8 cellular contexts compared by ENCODE assay signal in genomic region chr11:65448418-65449196, GRCh38. TPM values are rescaled to one million over a fixed set of nuclear protein-coding genes. Genes with fewer than 3 reads are reported as not detected.
A peak's percentile ranks its signal among the peaks of the same experiment; 100 is the strongest.
DNase-seq lines count a peak whose midpoint lies in the region; ATAC-seq and TF ChIP-seq lines count a peak whose summit lies in the region.

No MANE protein-coding gene starts in this region.

- peaks cover 12% of the 10 kb centered on the region for H3K79me2 ChIP-seq in fibroblast of lung (ENCODE audit: control insufficient read depth, insufficient read depth, low read length)

- H3K9me3 ChIP-seq in fibroblast of lung (ENCODE audit: control insufficient read depth, insufficient read depth, low read depth, low read length) (no peaks in the 10 kb centered on the region), neutrophil (no peaks in the 10 kb centered on the region)

- TF ChIP-seq CTCF in fibroblast of lung (conservative IDR thresholded peaks at IDR 0.05 in 1 of 2, IDR thresholded peaks at IDR 0.05 in 1 of 2; ENCODE audit: low read depth in 1 of 2, low read length in 2 of 2) (no peak), neutrophil (IDR thresholded peaks at IDR 0.05) (no peak)

- no peaks in the 10 kb centered on the region for H3K27me3 ChIP-seq in fibroblast of lung (ENCODE audit: control insufficient read depth, insufficient read depth, low read length)
- H3K27me3 ChIP-seq in neutrophil: peaks cover 2% of the 10 kb centered on the region

- ATAC-seq in SK-N-SH treated with all-trans-retinoic acid at 6 μM for 48 hours: peak; percentile 5
- ATAC-seq in GM21737 (IDR thresholded peaks at IDR 0.05; ENCODE audit: unreplicated experiment): no peak

- H3K9ac ChIP-seq in fibroblast of lung (ENCODE audit: insufficient read depth, low read length): no peak overlapping the region

- H4K20me1 ChIP-seq in fibroblast of lung (ENCODE audit: control insufficient read depth, extremely low read depth, insufficient read depth, low read length): no peaks in the 10 kb centered on the region

- H3K4me3 ChIP-seq in fibroblast of lung (replicated peaks in 1 of 4; ENCODE audit: control extremely low read depth in 1 of 4, insufficient read depth in 1 of 4, low read depth in 3 of 4, low read length in 4 of 4): no peak overlapping the region
- no peak overlapping the region for H3K4me3 ChIP-seq in neutrophil (ENCODE audit: low read depth in 1 of 2, low read length in 1 of 2)

- no peak overlapping the region for H3K4me2 ChIP-seq in fibroblast of lung (ENCODE audit: extremely low read depth, insufficient read depth, low read length)

- H3K4me1 ChIP-seq in fibroblast of lung (ENCODE audit: control insufficient read depth, extremely low read depth, insufficient read depth, low read length): peaks cover 12% of the 10 kb centered on the region
- peaks cover 3 to 6% of the 10 kb centered on the region in 2 experiments for H3K4me1 ChIP-seq in neutrophil (ENCODE audit: control insufficient read depth in 1 of 2, insufficient read depth in 1 of 2, low read depth in 1 of 2, low read length in 1 of 2)

- H3K27ac ChIP-seq in fibroblast of lung (ENCODE audit: insufficient read depth, low read length): peak overlapping the region; percentile 39
- H3K27ac ChIP-seq in neutrophil: peak overlapping the region; percentile 69

- DNase-seq in ELF-1 (ENCODE audit: low read depth, low spot score) (peak; percentile 93), fibroblast of lung (ENCODE audit: low read depth in 2 of 2) (peak; percentile 58 to 69), D341Med (ENCODE audit: low spot score) (no peak), NCI-H524 (lab: John Stamatoyannopoulos, UW) (no peak)
- DNase-seq in activated T-cell treated with anti-CD3 and anti-CD28 coated beads, Interleukin-2, amount 50 U/mL, for 1 hour: no peak

- no peak overlapping the region for H2AFZ ChIP-seq in fibroblast of lung (ENCODE audit: low read length)

- H3K36me3 ChIP-seq in fibroblast of lung (ENCODE audit: control insufficient read depth, insufficient read depth, low read length) (peaks cover 19% of the 10 kb centered on the region), neutrophil (peaks cover 36% of the 10 kb centered on the region)

TF ChIP-seq in SK-N-SH treated with all-trans-retinoic acid at 6 μM for 48 hours, 23 proteins besides CTCF, POLR2A, EP300 and RAD21 (continues in another document):
- TF ChIP-seq GLIS3 (CRISPR knock-in tag; IDR thresholded peaks at IDR 0.05) (peak; percentile 93), TOX (CRISPR knock-in tag; IDR thresholded peaks at IDR 0.05; ENCODE audit: borderline replicate concordance) (peak; percentile 4; the same call in 1 of the 2 replicates), ZNF565 (CRISPR knock-in tag; conservative IDR thresholded peaks at IDR 0.05; ENCODE audit: low read depth) (no peak), POU6F1 (CRISPR knock-in tag; IDR thresholded peaks at IDR 0.05; ENCODE audit: borderline replicate concordance, low read depth) (no peak), CSDC2 (CRISPR knock-in tag; IDR thresholded peaks at IDR 0.05) (no peak), BACH2 (CRISPR knock-in tag; IDR thresholded peaks at IDR 0.05; ENCODE audit: borderline replicate concordance) (no peak), OSR1 (CRISPR knock-in tag; IDR thresholded peaks at IDR 0.05) (no peak), TCF4 (CRISPR knock-in tag; IDR thresholded peaks at IDR 0.05; ENCODE audit: borderline replicate concordance) (no peak), SNAI2 (CRISPR knock-in tag; IDR thresholded peaks at IDR 0.05) (0 out of 2 replicates have a peak, but pooled peaks have one; percentile 30), ZFP3 (CRISPR knock-in tag; IDR thresholded peaks at IDR 0.05) (peak; percentile 70), ZNF70 (CRISPR knock-in tag; IDR thresholded peaks at IDR 0.05) (no peak), ZC3H10 (CRISPR knock-in tag; IDR thresholded peaks at IDR 0.05) (peak; percentile 54), ESRRG (CRISPR knock-in tag; IDR thresholded peaks at IDR 0.05) (peak; percentile 28; the same call in 1 of the 2 replicates), RARB (CRISPR knock-in tag; IDR thresholded peaks at IDR 0.05) (peak; percentile 89; the same call in 1 of the 2 replicates), ZNF8 (CRISPR knock-in tag; IDR thresholded peaks at IDR 0.05) (0 out of 2 replicates have a peak, but pooled peaks have one; percentile 20), ARNTL (CRISPR knock-in tag; IDR thresholded peaks at IDR 0.05; ENCODE audit: borderline replicate concordance, low read depth) (0 out of 2 replicates have a peak, but pooled peaks have one; percentile 28)
- TF ChIP-seq, protein P1, sequence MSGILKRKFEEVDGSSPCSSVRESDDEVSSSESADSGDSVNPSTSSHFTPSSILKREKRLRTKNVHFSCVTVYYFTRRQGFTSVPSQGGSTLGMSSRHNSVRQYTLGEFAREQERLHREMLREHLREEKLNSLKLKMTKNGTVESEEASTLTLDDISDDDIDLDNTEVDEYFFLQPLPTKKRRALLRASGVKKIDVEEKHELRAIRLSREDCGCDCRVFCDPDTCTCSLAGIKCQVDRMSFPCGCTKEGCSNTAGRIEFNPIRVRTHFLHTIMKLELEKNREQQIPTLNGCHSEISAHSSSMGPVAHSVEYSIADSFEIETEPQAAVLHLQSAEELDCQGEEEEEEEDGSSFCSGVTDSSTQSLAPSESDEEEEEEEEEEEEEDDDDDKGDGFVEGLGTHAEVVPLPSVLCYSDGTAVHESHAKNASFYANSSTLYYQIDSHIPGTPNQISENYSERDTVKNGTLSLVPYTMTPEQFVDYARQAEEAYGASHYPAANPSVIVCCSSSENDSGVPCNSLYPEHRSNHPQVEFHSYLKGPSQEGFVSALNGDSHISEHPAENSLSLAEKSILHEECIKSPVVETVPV (CRISPR knock-in tag; IDR thresholded peaks at IDR 0.05): no peak; the same call in 1 of the 2 replicates
- TF ChIP-seq, protein P2, sequence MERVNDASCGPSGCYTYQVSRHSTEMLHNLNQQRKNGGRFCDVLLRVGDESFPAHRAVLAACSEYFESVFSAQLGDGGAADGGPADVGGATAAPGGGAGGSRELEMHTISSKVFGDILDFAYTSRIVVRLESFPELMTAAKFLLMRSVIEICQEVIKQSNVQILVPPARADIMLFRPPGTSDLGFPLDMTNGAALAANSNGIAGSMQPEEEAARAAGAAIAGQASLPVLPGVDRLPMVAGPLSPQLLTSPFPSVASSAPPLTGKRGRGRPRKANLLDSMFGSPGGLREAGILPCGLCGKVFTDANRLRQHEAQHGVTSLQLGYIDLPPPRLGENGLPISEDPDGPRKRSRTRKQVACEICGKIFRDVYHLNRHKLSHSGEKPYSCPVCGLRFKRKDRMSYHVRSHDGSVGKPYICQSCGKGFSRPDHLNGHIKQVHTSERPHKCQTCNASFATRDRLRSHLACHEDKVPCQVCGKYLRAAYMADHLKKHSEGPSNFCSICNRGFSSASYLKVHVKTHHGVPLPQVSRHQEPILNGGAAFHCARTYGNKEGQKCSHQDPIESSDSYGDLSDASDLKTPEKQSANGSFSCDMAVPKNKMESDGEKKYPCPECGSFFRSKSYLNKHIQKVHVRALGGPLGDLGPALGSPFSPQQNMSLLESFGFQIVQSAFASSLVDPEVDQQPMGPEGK (CRISPR knock-in tag; IDR thresholded peaks at IDR 0.05; ENCODE audit: borderline replicate concordance): peak; percentile 48; the same call in 1 of the 2 replicates
- TF ChIP-seq, protein P3, sequence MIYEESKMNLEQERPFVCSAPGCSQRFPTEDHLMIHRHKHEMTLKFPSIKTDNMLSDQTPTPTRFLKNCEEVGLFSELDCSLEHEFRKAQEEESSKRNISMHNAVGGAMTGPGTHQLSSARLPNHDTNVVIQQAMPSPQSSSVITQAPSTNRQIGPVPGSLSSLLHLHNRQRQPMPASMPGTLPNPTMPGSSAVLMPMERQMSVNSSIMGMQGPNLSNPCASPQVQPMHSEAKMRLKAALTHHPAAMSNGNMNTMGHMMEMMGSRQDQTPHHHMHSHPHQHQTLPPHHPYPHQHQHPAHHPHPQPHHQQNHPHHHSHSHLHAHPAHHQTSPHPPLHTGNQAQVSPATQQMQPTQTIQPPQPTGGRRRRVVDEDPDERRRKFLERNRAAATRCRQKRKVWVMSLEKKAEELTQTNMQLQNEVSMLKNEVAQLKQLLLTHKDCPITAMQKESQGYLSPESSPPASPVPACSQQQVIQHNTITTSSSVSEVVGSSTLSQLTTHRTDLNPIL (CRISPR knock-in tag; IDR thresholded peaks at IDR 0.05; ENCODE audit: low read depth): peak; percentile 19; the same call in 1 of the 2 replicates

RNA-seq across cellular contexts. Expression of gene NEAT1, which starts 26.0 kb away (rescaled TPM):
- 177 and 299 TPM in 2 replicates for total RNA-seq in fibroblast of lung
- polyA plus RNA-seq in fibroblast of lung: 40.6 and 40.9 TPM in 2 replicates
- 140 and 151 TPM in 2 replicates for polyA plus RNA-seq in fibroblast of lung (2012)
- polyA minus RNA-seq in fibroblast of lung (ENCODE audit: low replicate concordance): 61.4 and 179 TPM in 2 replicates

RNA-seq across cellular contexts. Expression of gene MALAT1, which starts 50.2 kb away (rescaled TPM):
- 14,068 and 21,991 TPM in 2 replicates for total RNA-seq in fibroblast of lung
- polyA plus RNA-seq in fibroblast of lung: 482 and 583 TPM in 2 replicates
- 274 and 335 TPM in 2 replicates for polyA plus RNA-seq in fibroblast of lung (2012)
- polyA minus RNA-seq in fibroblast of lung (ENCODE audit: low replicate concordance): 1,820 and 2,014 TPM in 2 replicates

Comparison
In these comparisons a context has a peak if more than half of its experiments do, and no peak if none do; other contexts are left out.
1. DNase-seq: peak in ELF-1 (single experiment) and fibroblast of lung (2 of 2); none in D341Med (single experiment), NCI-H524 (0 of 2) and activated T-cell treated with anti-CD3 and anti-CD28 coated beads, Interleukin-2, amount 50 U/mL, for 1 hour (single experiment).